1 cellular context compared by ENCODE assay signal in the genomic region with DNA sequence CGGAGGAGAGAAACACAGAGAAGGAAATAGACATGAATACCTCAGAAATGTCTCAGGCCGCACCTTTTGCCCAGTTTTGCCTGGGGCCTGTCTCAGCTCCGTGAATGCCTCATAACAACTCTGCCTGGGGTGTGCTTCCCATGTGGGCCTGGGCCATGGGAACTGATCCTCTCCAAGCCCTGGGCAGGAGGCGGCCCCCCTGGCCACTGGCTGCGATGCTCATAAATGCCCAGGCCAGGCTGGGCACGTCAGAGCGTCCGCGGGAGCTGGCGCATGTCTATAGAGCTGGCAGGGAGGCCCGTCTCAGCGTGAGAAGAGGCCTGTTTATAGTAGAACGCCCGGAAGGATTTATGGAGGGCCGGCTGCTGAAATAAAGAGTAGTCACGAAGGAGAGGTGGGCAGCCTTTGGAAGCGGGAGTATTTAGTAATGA.
TF ChIP-seq lines count a peak whose summit lies in the region.

No MANE protein-coding gene starts in this region.

TF ChIP-seq in SK-N-SH, 30 proteins besides CTCF, POLR2A, EP300 and RAD21 (continued from another document):
- TF ChIP-seq, protein P1, sequence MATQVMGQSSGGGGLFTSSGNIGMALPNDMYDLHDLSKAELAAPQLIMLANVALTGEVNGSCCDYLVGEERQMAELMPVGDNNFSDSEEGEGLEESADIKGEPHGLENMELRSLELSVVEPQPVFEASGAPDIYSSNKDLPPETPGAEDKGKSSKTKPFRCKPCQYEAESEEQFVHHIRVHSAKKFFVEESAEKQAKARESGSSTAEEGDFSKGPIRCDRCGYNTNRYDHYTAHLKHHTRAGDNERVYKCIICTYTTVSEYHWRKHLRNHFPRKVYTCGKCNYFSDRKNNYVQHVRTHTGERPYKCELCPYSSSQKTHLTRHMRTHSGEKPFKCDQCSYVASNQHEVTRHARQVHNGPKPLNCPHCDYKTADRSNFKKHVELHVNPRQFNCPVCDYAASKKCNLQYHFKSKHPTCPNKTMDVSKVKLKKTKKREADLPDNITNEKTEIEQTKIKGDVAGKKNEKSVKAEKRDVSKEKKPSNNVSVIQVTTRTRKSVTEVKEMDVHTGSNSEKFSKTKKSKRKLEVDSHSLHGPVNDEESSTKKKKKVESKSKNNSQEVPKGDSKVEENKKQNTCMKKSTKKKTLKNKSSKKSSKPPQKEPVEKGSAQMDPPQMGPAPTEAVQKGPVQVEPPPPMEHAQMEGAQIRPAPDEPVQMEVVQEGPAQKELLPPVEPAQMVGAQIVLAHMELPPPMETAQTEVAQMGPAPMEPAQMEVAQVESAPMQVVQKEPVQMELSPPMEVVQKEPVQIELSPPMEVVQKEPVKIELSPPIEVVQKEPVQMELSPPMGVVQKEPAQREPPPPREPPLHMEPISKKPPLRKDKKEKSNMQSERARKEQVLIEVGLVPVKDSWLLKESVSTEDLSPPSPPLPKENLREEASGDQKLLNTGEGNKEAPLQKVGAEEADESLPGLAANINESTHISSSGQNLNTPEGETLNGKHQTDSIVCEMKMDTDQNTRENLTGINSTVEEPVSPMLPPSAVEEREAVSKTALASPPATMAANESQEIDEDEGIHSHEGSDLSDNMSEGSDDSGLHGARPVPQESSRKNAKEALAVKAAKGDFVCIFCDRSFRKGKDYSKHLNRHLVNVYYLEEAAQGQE (IDR thresholded peaks at IDR 0.05; ENCODE audit: low read depth, low read length) = no peak
- TF ChIP-seq ELF1 (IDR thresholded peaks at IDR 0.05) (no peak), EZH2phosphoT487 (IDR thresholded peaks at IDR 0.05; ENCODE audit: borderline replicate concordance, low read depth) (no peak), RCOR1 (IDR thresholded peaks at IDR 0.05; ENCODE audit: low read length) (no peak), JUND (IDR thresholded peaks at IDR 0.05) (no peak), TCF12 (IDR thresholded peaks at IDR 0.05) (no peak), SIN3A (IDR thresholded peaks at IDR 0.05; ENCODE audit: borderline replicate concordance, low read depth, low read length) (no peak), TEAD4 (IDR thresholded peaks at IDR 0.05; ENCODE audit: borderline replicate concordance, insufficient read depth) (no peak), RFX5 (IDR thresholded peaks at IDR 0.05; ENCODE audit: low read length) (no peak), GATA2 (CRISPR knock-in tag; IDR thresholded peaks at IDR 0.05) (no peak), POLR2AphosphoS5 (IDR thresholded peaks at IDR 0.05; ENCODE audit: low read depth, low read length) (no peak), FOSL2 (IDR thresholded peaks at IDR 0.05; ENCODE audit: borderline replicate concordance, low read depth) (no peak), NFIC (IDR thresholded peaks at IDR 0.05; ENCODE audit: borderline replicate concordance) (no peak)
